In genomic region chr6:116682334-116682712, GRCh38 we compare ENCODE assay signal across 8 cellular contexts. TPM values are rescaled to one million over a fixed set of nuclear protein-coding genes. Genes with fewer than 3 reads are reported as not detected.
A peak's percentile ranks its signal among the peaks of the same experiment; 100 is the strongest.
DNase-seq lines count a peak whose midpoint lies in the region; ATAC-seq and TF ChIP-seq lines count a peak whose summit lies in the region.

No MANE protein-coding gene starts in this region.

- DNase-seq in EL (peak; percentile 46), M059J (ENCODE audit: low read depth) (peak; percentile 56), endothelial cell (ENCODE audit: low spot score) (no peak), omental fat pad (ENCODE audit: low spot score) (no peak)
- DNase-seq in activated CD4-positive, alpha-beta T cell treated with anti-CD3 and anti-CD28 coated beads for 4 hours: peak; percentile 43 to 44

- peak overlapping the region; percentile 74 for H3K27ac Mint-ChIP-seq in endothelial cell (ENCODE audit: unreplicated experiment)

- no peaks in the 10 kb centered on the region for H3K36me3 Mint-ChIP-seq in endothelial cell (ENCODE audit: low read depth, unreplicated experiment)

- ATAC-seq in GM21360 (IDR thresholded peaks at IDR 0.05; ENCODE audit: unreplicated experiment): peak; percentile 30
- ATAC-seq in omental fat pad (ENCODE audit: low FRiP score): peak; percentile 50
- ATAC-seq in HG02763 (IDR thresholded peaks at IDR 0.05; ENCODE audit: unreplicated experiment): no peak
- ATAC-seq in GM19328 (IDR thresholded peaks at IDR 0.05; ENCODE audit: unreplicated experiment): no peak

- peaks cover 4% of the 10 kb centered on the region for H3K27me3 Mint-ChIP-seq in endothelial cell (ENCODE audit: unreplicated experiment)

- H3K4me1 Mint-ChIP-seq in endothelial cell (ENCODE audit: unreplicated experiment): peaks cover 7% of the 10 kb centered on the region

- no peaks in the 10 kb centered on the region for H3K9me3 Mint-ChIP-seq in endothelial cell (ENCODE audit: unreplicated experiment)

- TF ChIP-seq CTCF in endothelial cell (IDR thresholded peaks at IDR 0.05; ENCODE audit: unreplicated experiment) (no peak), omental fat pad (IDR thresholded peaks at IDR 0.05) (no peak)

- peak overlapping the region; percentile 95 for H3K4me3 Mint-ChIP-seq in endothelial cell (ENCODE audit: unreplicated experiment)

RNA-seq across cellular contexts. Expression of gene KPNA5, which starts 1.3 kb away (rescaled TPM):
- total RNA-seq in M059J (2014; rRNA removed; shearing (Covaris generic)): 2.7 and 2.9 TPM in 2 replicates
- total RNA-seq in endothelial cell (ENCODE audit: unreplicated experiment): 11.4 TPM
- 1 to 10 TPM; 5.8 to 9.8 (median 8.5) TPM for total RNA-seq in omental fat pad

RNA-seq across cellular contexts. Expression of gene ZUP1, which starts 13.8 kb away (rescaled TPM):
- total RNA-seq in M059J (2014; rRNA removed; shearing (Covaris generic)): 5.4 and 8.9 TPM in 2 replicates
- total RNA-seq in endothelial cell (ENCODE audit: unreplicated experiment) (21.2 TPM), omental fat pad (10 to 100 TPM in 2 of 4 donors, 1 to 10 TPM in 2; 6.2 to 12.5 (median 9.2) TPM)

Comparison
In these comparisons a context has a peak if more than half of its experiments do, and no peak if none do; other contexts are left out.
1. DNase-seq: peak in EL (single experiment), M059J (single experiment) and activated CD4-positive, alpha-beta T cell treated with anti-CD3 and anti-CD28 coated beads for 4 hours (2 of 2); none in endothelial cell (single experiment) and omental fat pad (single experiment).
2. ATAC-seq: peak in GM21360 (single experiment) and omental fat pad (single experiment); none in HG02763 (single experiment) and GM19328 (single experiment).